ENCODE assay signal across 8 cellular contexts in genomic region chr16:30193615-30194014, GRCh38. TPM values are rescaled to one million over a fixed set of nuclear protein-coding genes. Genes with fewer than 3 reads are reported as not detected.
DNase-seq lines count a peak whose midpoint lies in the region; ATAC-seq, FAIRE-seq and TF ChIP-seq lines count a peak whose summit lies in the region.
"Not testable (repeated sequence)": the region's sequence is repeated elsewhere in the genome, so short reads cannot be mapped to it uniquely, and the experiment has no call there.

Gene BOLA2B, minus strand, starts transcription at chr16:30193666. Its CDS starts 71 bp downstream, at chr16:30193595.
Gene SLX1A, plus strand, starts transcription at chr16:30193875. Its CDS starts 210 bp downstream, at chr16:30194085.

- H3K27ac ChIP-seq in SU-DHL-6 (ENCODE audit: low read depth, low read length); hepatocyte; aorta (ENCODE audit: low read depth in 1 of 2, low read length in 2 of 2): not testable (repeated sequence)

- not testable (repeated sequence) for H3K4me1 ChIP-seq in hepatocyte (ENCODE audit: insufficient read depth); aorta (ENCODE audit: control insufficient read depth in 1 of 2, insufficient read depth in 2 of 2, low read length in 2 of 2)

- intact Hi-C loops in aorta (cut with DNase I): not testable (repeated sequence)

- DNase-seq in H54 (ENCODE audit: insufficient read length, low spot score); chondrocyte (ENCODE audit: low spot score); hepatocyte (ENCODE audit: low spot score); osteocyte (ENCODE audit: extremely low spot score, unreplicated experiment); aorta: not testable (repeated sequence)

- not testable (repeated sequence) for H3K9me3 Mint-ChIP-seq in chondrocyte (ENCODE audit: low read depth); osteocyte (ENCODE audit: unreplicated experiment)

- not testable (repeated sequence) for H3K79me2 ChIP-seq in SU-DHL-6 (ENCODE audit: insufficient read depth, low read length); hepatocyte

- H3K9me2 ChIP-seq in SU-DHL-6 (replicated peaks; ENCODE audit: insufficient read depth, low read length); hepatocyte (replicated peaks; ENCODE audit: insufficient read depth): not testable (repeated sequence)

- H3K27me3 ChIP-seq in SU-DHL-6 (ENCODE audit: low read length); hepatocyte; aorta (ENCODE audit: control insufficient read depth in 1 of 2, insufficient read depth in 2 of 2, low read length in 1 of 2): not testable (repeated sequence)

- H3K9me3 ChIP-seq in SU-DHL-6 (ENCODE audit: insufficient read depth, low read length); hepatocyte (ENCODE audit: low read depth); aorta (ENCODE audit: control insufficient read depth, low read length): not testable (repeated sequence)

- not testable (repeated sequence) for H4K20me1 ChIP-seq in SU-DHL-6 (ENCODE audit: low read depth, low read length); hepatocyte (ENCODE audit: insufficient read depth, poor library complexity, severe bottlenecking)

- H3K36me3 ChIP-seq in SU-DHL-6 (ENCODE audit: low read length); hepatocyte (replicated peaks; ENCODE audit: insufficient read depth, low read depth); aorta (ENCODE audit: control insufficient read depth in 1 of 2, insufficient read depth in 2 of 2, low read length in 1 of 2): not testable (repeated sequence)

- not testable (repeated sequence) for H3K27me3 Mint-ChIP-seq in chondrocyte (ENCODE audit: low read depth); osteocyte (ENCODE audit: unreplicated experiment)

- peak; percentile 84 for ATAC-seq in GM18519 (IDR thresholded peaks at IDR 0.05; ENCODE audit: low FRiP score, unreplicated experiment)
- ATAC-seq in HG03442 (IDR thresholded peaks at IDR 0.05; ENCODE audit: unreplicated experiment): peak; percentile 84
- peak; percentile 98 for ATAC-seq in aorta (ENCODE audit: low FRiP score)

- peak within 1 kb of the TSS; percentile 33 for H3K4me2 ChIP-seq in SU-DHL-6 (ENCODE audit: low read depth, low read length, poor library complexity, severe bottlenecking)
- peak within 1 kb of the TSS; percentile 88 for H3K4me2 ChIP-seq in hepatocyte

- H3K27ac Mint-ChIP-seq in chondrocyte (ENCODE audit: unreplicated experiment); osteocyte (ENCODE audit: unreplicated experiment): not testable (repeated sequence)

- FAIRE-seq in H54 (lab: Jason Lieb, UNC): peak; percentile 67

- H2AFZ ChIP-seq in SU-DHL-6 (ENCODE audit: low read depth, low read length, severe bottlenecking); hepatocyte: not testable (repeated sequence)

- TF ChIP-seq POLR2A in H54 (IDR thresholded peaks at IDR 0.05; ENCODE audit: low read depth, low read length): not testable (repeated sequence)

- H3K4me1 Mint-ChIP-seq in chondrocyte (ENCODE audit: low read depth); osteocyte (ENCODE audit: unreplicated experiment): not testable (repeated sequence)

- no CpG with 5 or more reads among the region's 34 CpGs for WGBS in hepatocyte (ENCODE audit: low lambda C conversion rate, missing lambda C conversion rate)
- no CpG with 5 or more reads among the region's 34 CpGs for WGBS in aorta, 2 donors

- not testable (repeated sequence) for TF ChIP-seq CTCF in SU-DHL-6 (IDR thresholded peaks at IDR 0.05; ENCODE audit: insufficient read depth, low read length, poor library complexity, severe bottlenecking); chondrocyte (IDR thresholded peaks at IDR 0.05); hepatocyte (IDR thresholded peaks at IDR 0.05; ENCODE audit: poor library complexity); osteocyte (IDR thresholded peaks at IDR 0.05)

- H3K4me3 Mint-ChIP-seq in chondrocyte (ENCODE audit: unreplicated experiment); osteocyte (ENCODE audit: unreplicated experiment): not testable (repeated sequence)

- not testable (repeated sequence) for H3F3A ChIP-seq in SU-DHL-6 (ENCODE audit: insufficient read depth)

- H3K36me3 Mint-ChIP-seq in chondrocyte (ENCODE audit: low read depth); osteocyte (ENCODE audit: unreplicated experiment): not testable (repeated sequence)

- H3K9ac ChIP-seq in SU-DHL-6 (ENCODE audit: low read length): not testable (repeated sequence)

- not testable (repeated sequence) for H3K4me3 ChIP-seq in SU-DHL-6 (ENCODE audit: insufficient read depth, low read length, poor library complexity, severe bottlenecking); hepatocyte; aorta (ENCODE audit: low read length in 2 of 2)

RNA-seq across cellular contexts. Expression of gene BOLA2B, which starts in this region (rescaled TPM):
- total RNA-seq in chondrocyte: 86.5 to 101 TPM (median 97.5 TPM) in 3 replicates
- 211 and 237 TPM in 2 replicates for total RNA-seq in hepatocyte
- 124 and 132 TPM in 2 replicates for polyA plus RNA-seq in hepatocyte
- total RNA-seq in osteocyte: 64.5 and 73.2 TPM in 2 replicates
- total RNA-seq in aorta: 10 to 100 TPM; 31.3 to 52.1 TPM
- 100 to 1,000 TPM in 1 of 2 donors, 10 to 100 TPM in 1; 81.6 to 145 TPM for polyA plus RNA-seq in aorta

RNA-seq across cellular contexts. Expression of gene SLX1A, which starts in this region (rescaled TPM):
- total RNA-seq in chondrocyte (16.1 to 44.4 TPM (median 36.9 TPM) in 3 replicates), hepatocyte (22.1 and 25.1 TPM in 2 replicates), osteocyte (20.0 and 34.1 TPM in 2 replicates), aorta (10 to 100 TPM; 19.8 to 38.9 TPM)
- polyA plus RNA-seq in hepatocyte (111 and 125 TPM in 2 replicates), aorta (10 to 100 TPM; 23.4 to 66.6 TPM)
